ENCODE assay signal across 1 cellular context in genomic region chr12:12016284-12017100, GRCh38.
TF ChIP-seq lines count a peak whose summit lies in the region.

No MANE protein-coding gene starts in this region.

TF ChIP-seq in WTC11, 78 proteins besides CTCF, POLR2A, EP300 and RAD21 (continued from another document):
- TF ChIP-seq ZNF532 (CRISPR knock-in tag; IDR thresholded peaks at IDR 0.05; ENCODE audit: borderline replicate concordance) (no peak), ELF4 (CRISPR knock-in tag; IDR thresholded peaks at IDR 0.05; ENCODE audit: low read depth) (no peak)
